ENCODE assay signal across 13 cellular contexts in the genomic region with DNA sequence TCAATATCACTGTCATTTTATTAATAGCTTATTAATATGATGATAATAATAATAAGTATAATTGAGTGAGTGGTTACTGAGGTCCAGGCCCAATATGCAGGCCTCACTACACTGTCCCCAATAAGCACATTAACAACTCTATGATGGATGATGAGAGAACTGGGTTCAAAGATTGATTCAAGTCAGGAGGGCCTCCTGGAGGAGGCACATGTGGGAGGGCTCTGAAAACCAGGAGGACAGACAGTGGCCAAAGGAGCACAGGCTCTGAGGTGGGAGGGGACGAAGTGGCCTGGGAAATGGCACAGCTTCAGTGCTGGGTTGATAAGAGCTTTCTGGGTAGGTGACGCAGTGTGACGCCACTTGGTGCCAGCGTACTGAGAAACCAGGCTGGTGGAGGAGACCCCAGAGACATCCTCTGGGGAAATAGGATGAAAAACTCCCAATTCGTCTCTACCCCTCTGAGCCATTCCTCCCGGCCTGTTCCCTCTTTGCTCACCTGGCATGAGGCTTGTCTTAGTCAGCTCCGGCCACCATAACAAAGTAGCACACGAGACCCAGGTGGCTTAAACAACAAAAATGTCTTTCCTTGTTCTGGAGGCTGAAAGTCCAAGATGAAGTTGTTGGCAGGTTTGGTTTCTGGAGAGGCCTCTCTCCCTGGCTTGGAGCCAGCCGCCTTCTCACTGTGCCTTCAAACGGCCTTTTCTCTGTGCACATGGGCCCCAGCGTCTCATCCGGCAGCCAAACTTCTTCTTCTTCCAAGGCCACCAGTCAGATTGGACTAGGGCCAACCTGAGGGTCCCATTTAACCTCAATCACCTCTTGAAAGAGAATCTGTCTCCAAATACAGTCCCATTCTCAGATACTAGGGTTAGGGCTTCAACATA.
"Had no signal": no experiment of that assay in that cellular context is flagged by ENCODE, and none has a peak within 500 bp of the region (broad histone marks: within the 10 kb centered on the region; RNA-seq: fewer than 3 reads in every experiment).

No MANE protein-coding gene starts in this region.

- DNase-seq: activated CD4-positive, alpha-beta T cell treated with anti-CD3 and anti-CD28 coated beads for 1 hour; activated CD4-positive, alpha-beta T cell treated with anti-CD3 and anti-CD28 coated beads, Interleukin-2, amount 50 U/mL, for 48 hours; activated CD8-positive, alpha-beta memory T cell treated with anti-CD3 and anti-CD28 coated beads, Interleukin-2, amount 10 ng/mL, durations not matched to agents 7 days and 5 days; activated gamma-delta T cell treated with Interleukin-2 at 50 U/mL for 16 hours; activated naive CD8-positive, alpha-beta T cell treated with anti-CD3 and anti-CD28 coated beads for 36 hours; activated T-cell treated with anti-CD3 and anti-CD28 coated beads, Interleukin-2, amount 50 U/mL, for 24 hours; colonic mucosa; effector CD8-positive, alpha-beta T cell; foreskin melanocyte; ovary; stimulated activated CD4-positive, alpha-beta T cell treated with anti-CD3 and anti-CD28 coated beads, Interleukin-4, amount 100 ng/mL, for 24 hours; stomach; trophoblast cell had no signal
